ENCODE assay signal across 19 cellular contexts in genomic region chr22:34102633-34103032, GRCh38.
"Had no signal": no experiment of that assay in that cellular context is flagged by ENCODE, and none has a peak within 500 bp of the region (broad histone marks: within the 10 kb centered on the region; RNA-seq: fewer than 3 reads in every experiment).

No MANE protein-coding gene starts in this region.

- H3K27me3 ChIP-seq: tibial nerve had no signal

- H3K9me3 ChIP-seq: tibial nerve had no signal

- H3K4me1 ChIP-seq: heart left ventricle, left ventricle myocardium inferior, tibial nerve had no signal

- H3K36me3 ChIP-seq: heart left ventricle, left ventricle myocardium inferior, tibial nerve had no signal

- ATAC-seq: heart left ventricle, natural killer cell had no signal

- H3K27ac ChIP-seq: heart left ventricle, left ventricle myocardium inferior, tibial nerve had no signal

- H3K4me3 ChIP-seq: heart left ventricle, left ventricle myocardium inferior, tibial nerve had no signal

- DNase-seq: activated CD4-positive, CD25-positive, alpha-beta regulatory T cell treated with anti-CD3 and anti-CD28 coated beads, Interleukin-2, amount 50 U/mL, for 72 hours; activated naive CD4-positive, alpha-beta T cell; activated naive CD8-positive, alpha-beta T cell treated with anti-CD3 and anti-CD28 coated beads, Interleukin-2, amount 10 ng/mL, durations not matched to agents 7 days and 5 days; activated T-cell treated with anti-CD3 and anti-CD28 coated beads for 4 hours; cortex of kidney; effector CD4-positive, alpha-beta T cell; heart left ventricle; left ventricle myocardium inferior; natural killer cell; nucleus accumbens; posterior cingulate gyrus; retina; stimulated activated CD4-positive, alpha-beta T cell treated with anti-CD3 and anti-CD28 coated beads, Interleukin-4, amount 100 ng/mL, for 24 hours; stimulated activated naive CD4-positive, alpha-beta T cell treated with Interleukin-2 at 50 U/mL for 16 hours; substantia nigra; T-helper 9 cell had no signal

- FAIRE-seq: frontal cortex, keratinocyte had no signal
